ENCODE assay signal across 19 cellular contexts in genomic region chr3:149647285-149647684, GRCh38. TPM values are rescaled to one million over a fixed set of nuclear protein-coding genes. Genes with fewer than 3 reads are reported as not detected.
DNase-seq lines count a peak whose midpoint lies in the region; ATAC-seq and TF ChIP-seq lines count a peak whose summit lies in the region.
"Had no signal": no experiment of that assay in that cellular context is flagged by ENCODE, and none has a peak within 500 bp of the region (broad histone marks: within the 10 kb centered on the region; RNA-seq: fewer than 3 reads in every experiment).

No MANE protein-coding gene starts in this region.

- intact Hi-C loops in spleen (cut with DNase I; ENCODE audit: low total_unique reads), result no loop called here

- H3K27me3 ChIP-seq in smooth muscle cell (ENCODE audit: low read depth), result no peaks in the 10 kb centered on the region
- no peaks in the 10 kb centered on the region for H3K27me3 ChIP-seq in neural progenitor cell
- H3K27me3 ChIP-seq in spleen (replicated peaks in 1 of 7), result peaks cover 0 to 7% (median 0%) of the 10 kb centered on the region in 7 donors

- no peak overlapping the region for H2AFZ ChIP-seq in smooth muscle cell (ENCODE audit: low read depth)
- no peak overlapping the region for H2AFZ ChIP-seq in neural progenitor cell (replicated peaks)
- H2AFZ ChIP-seq: PC-9 had no signal

- H3K4me3 ChIP-seq in smooth muscle cell (no peak overlapping the region), neural progenitor cell (no peak overlapping the region), spleen (no peak overlapping the region)
- H3K4me3 ChIP-seq: PC-9 had no signal

- peak; percentile 90 for ATAC-seq in GM18867 (IDR thresholded peaks at IDR 0.05; ENCODE audit: unreplicated experiment)
- ATAC-seq in GM21526 (IDR thresholded peaks at IDR 0.05; ENCODE audit: low FRiP score, unreplicated experiment), result peak; percentile 88
- peak; percentile 92 for ATAC-seq in HG03175 (IDR thresholded peaks at IDR 0.05; ENCODE audit: unreplicated experiment)
- ATAC-seq: left colon, WTC11 had no signal

- no peaks in the 10 kb centered on the region for H3K4me1 Mint-ChIP-seq in neural progenitor cell

- TF ChIP-seq POLR2A in spleen (IDR thresholded peaks at IDR 0.05), result no peak

- H3K9me3 ChIP-seq in smooth muscle cell (replicated peaks; ENCODE audit: low read depth) (no peaks in the 10 kb centered on the region), neural progenitor cell (ENCODE audit: low read depth) (no peaks in the 10 kb centered on the region), spleen (no peaks in the 10 kb centered on the region)

- H3K36me3 Mint-ChIP-seq in neural progenitor cell, result peaks cover 47% of the 10 kb centered on the region

- H3K79me2 ChIP-seq in smooth muscle cell (ENCODE audit: low read depth) (peaks cover 100% of the 10 kb centered on the region), neural progenitor cell (ENCODE audit: low read depth) (no peaks in the 10 kb centered on the region)

- WGBS in smooth muscle cell (ENCODE audit: low lambda C conversion rate), result 98% methylated on average over 4 of the region's 4 CpGs
- 87 to 92% (median 91%) methylated on average over 4 of the region's 4 CpGs for WGBS in spleen, 5 donors

- in situ Hi-C loops in ACHN (cut with HindIII; ENCODE audit: low pct_ligation_motif_present, low pct_unique_long_range_greater_than_20kb, low sequenced_read_pairs), result no loop called here

- H3K4me2 ChIP-seq in smooth muscle cell (no peak overlapping the region), neural progenitor cell (no peak overlapping the region)

- DNase-seq in smooth muscle cell (lab: John Stamatoyannopoulos, UW; ENCODE audit: unreplicated experiment) (no peak), mesenteric fat pad (ENCODE audit: low spot score) (no peak), ACHN (no peak), neural progenitor cell (ENCODE audit: low spot score) (no peak), spleen (no peak)
- DNase-seq: activated gamma-delta T cell, AML-193, DMS 273 treated with DMSO at 0.1 percent for 48 hours, HCEC 1CT, hypothalamus, KG1, left colon, NCI-H1436, PC-9, posterior cingulate gyrus had no signal

- peaks cover 4% of the 10 kb centered on the region for H3K9me3 Mint-ChIP-seq in neural progenitor cell
- H3K9me3 Mint-ChIP-seq: WTC11 had no signal

- peaks cover 90% of the 10 kb centered on the region for H4K20me1 ChIP-seq in smooth muscle cell (ENCODE audit: low read depth)
- H4K20me1 ChIP-seq in neural progenitor cell (ENCODE audit: low read depth), result no peaks in the 10 kb centered on the region

- TF ChIP-seq CTCF in smooth muscle cell (IDR thresholded peaks at IDR 0.05; ENCODE audit: borderline replicate concordance, insufficient read depth, poor library complexity, severe bottlenecking) (no peak), neural progenitor cell (IDR thresholded peaks at IDR 0.05) (no peak), spleen (IDR thresholded peaks at IDR 0.05 in 8 of 11, conservative IDR thresholded peaks at IDR 0.05 in 3 of 11) (no peak)

- H3K27ac Mint-ChIP-seq in neural progenitor cell, result no peak overlapping the region

- H3K36me3 ChIP-seq in smooth muscle cell (ENCODE audit: low read depth) (no peaks in the 10 kb centered on the region), neural progenitor cell (no peaks in the 10 kb centered on the region), spleen (no peaks in the 10 kb centered on the region)

- H3F3A ChIP-seq in smooth muscle cell (ENCODE audit: low read depth) (peaks cover 6% of the 10 kb centered on the region), neural progenitor cell (ENCODE audit: low read depth) (no peaks in the 10 kb centered on the region)

- H3K27ac ChIP-seq in smooth muscle cell (ENCODE audit: low read depth) (peak overlapping the region; percentile 57), neural progenitor cell (no peak overlapping the region), spleen (no peak overlapping the region)
- H3K27ac ChIP-seq: PC-9 had no signal

- H3K4me3 Mint-ChIP-seq in neural progenitor cell, result no peak overlapping the region
- H3K4me3 Mint-ChIP-seq: WTC11 had no signal

- H3K27me3 Mint-ChIP-seq in neural progenitor cell (ENCODE audit: insufficient read depth, low read depth), result peaks cover 2% of the 10 kb centered on the region

- H3K9ac ChIP-seq in smooth muscle cell (ENCODE audit: low read depth) (no peak overlapping the region), neural progenitor cell (no peak overlapping the region)

- no peaks in the 10 kb centered on the region for H3K4me1 ChIP-seq in smooth muscle cell (ENCODE audit: low read depth)
- no peaks in the 10 kb centered on the region for H3K4me1 ChIP-seq in neural progenitor cell
- H3K4me1 ChIP-seq in spleen, result peaks cover 0 to 35% (median 12%) of the 10 kb centered on the region in 6 donors

RNA-seq across cellular contexts. Expression of gene WWTR1, which starts 10.5 kb away (rescaled TPM):
- 54.3 and 55.6 TPM in 2 replicates for total RNA-seq in smooth muscle cell
- polyA plus RNA-seq in smooth muscle cell, result 38.4 and 43.7 TPM in 2 replicates
- total RNA-seq in mesenteric fat pad, result 65.9 TPM
- total RNA-seq in neural progenitor cell (ENCODE audit: low replicate concordance), result 8.0 and 13.9 TPM in 2 replicates
- total RNA-seq in spleen, result 10 to 100 TPM; 43.5 to 70.6 (median 63.7) TPM
- polyA plus RNA-seq in spleen, result 10 to 100 TPM in 1 of 3 donors, 1 to 10 TPM in 2; 8.4 to 15.3 (median 8.8) TPM
